In the genomic region with DNA sequence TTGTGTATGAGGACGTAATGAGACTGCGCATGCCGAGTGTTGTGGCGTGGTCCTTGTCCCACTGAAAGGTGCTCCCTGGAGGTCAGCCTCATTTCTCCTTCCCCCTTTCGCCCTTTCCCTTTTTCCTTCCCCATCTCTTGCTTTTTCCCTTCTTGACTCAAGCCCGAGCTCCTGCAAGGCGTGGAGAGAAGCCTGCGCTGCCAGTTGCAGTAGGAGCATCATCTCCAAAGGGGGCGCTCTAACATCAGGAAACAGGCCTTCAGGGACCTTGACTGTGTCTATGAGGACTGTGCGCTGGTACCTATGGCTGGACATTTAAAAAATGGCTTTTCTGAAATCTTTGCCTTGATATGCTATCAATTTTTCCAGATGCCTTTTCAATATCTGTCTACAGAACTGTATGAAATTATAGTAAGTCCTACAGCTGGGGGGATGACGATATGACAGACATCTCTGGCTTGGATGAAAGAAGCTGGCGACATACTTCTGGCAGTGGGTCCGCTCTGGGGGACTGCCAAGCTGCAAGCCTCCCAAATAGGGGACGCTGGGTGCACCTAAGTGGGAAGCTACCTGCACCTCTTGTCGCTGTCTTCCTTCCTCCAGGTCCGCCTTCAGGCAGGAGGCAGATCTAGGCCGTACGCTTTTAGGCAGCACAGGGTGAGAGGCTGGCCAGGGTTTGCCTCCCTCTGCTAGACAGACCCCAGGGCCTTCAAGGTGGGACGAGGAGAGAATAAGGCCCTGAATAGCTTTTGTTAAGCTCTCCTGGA, we compare ENCODE assay signal across 9 cellular contexts.
A peak's percentile ranks its signal among the peaks of the same experiment; 100 is the strongest.
DNase-seq lines count a peak whose midpoint lies in the region; ATAC-seq and TF ChIP-seq lines count a peak whose summit lies in the region.
"Had no signal": no experiment of that assay in that cellular context is flagged by ENCODE, and none has a peak within 500 bp of the region (broad histone marks: within the 10 kb centered on the region; RNA-seq: fewer than 3 reads in every experiment).

No MANE protein-coding gene starts in this region.

- peaks cover 24% of the 10 kb centered on the region for H3K27me3 ChIP-seq in neural progenitor cell

- DNase-seq in NCI-H524 (lab: John Stamatoyannopoulos, UW) (peak; percentile 54 to 83), NCI-H524 treated with DMSO at 0.1 percent for 48 hours (lab: John Stamatoyannopoulos, UW) (no peak), OCI-M1 (lab: John Stamatoyannopoulos, UW) (peak; percentile 74), neural progenitor cell (ENCODE audit: low spot score) (peak; percentile 88), OCI-M2 (lab: John Stamatoyannopoulos, UW; ENCODE audit: unreplicated experiment) (no peak)
- DNase-seq in natural killer cell treated with Interleukin-12 subunit alpha and Interleukin-12 subunit beta and Interleukin-15 and Interleukin-18, amount 100 ng/mL, for 72 hours (ENCODE audit: low spot score), result no peak

- TF ChIP-seq CTCF in neural progenitor cell (IDR thresholded peaks at IDR 0.05), result peak; percentile 99

- no peaks in the 10 kb centered on the region for H3K79me2 ChIP-seq in neural progenitor cell (ENCODE audit: low read depth)

- peaks cover 26% of the 10 kb centered on the region for H3K4me1 Mint-ChIP-seq in neural progenitor cell
- H3K4me1 Mint-ChIP-seq in natural killer cell treated with Interleukin-12 subunit alpha and Interleukin-12 subunit beta and Interleukin-15 and Interleukin-18, amount 100 ng/mL, for 72 hours (ENCODE audit: low read depth in 2 of 2), result no peaks in the 10 kb centered on the region
- H3K4me1 Mint-ChIP-seq: B cell had no signal

- TF ChIP-seq EP300 in Ishikawa (IDR thresholded peaks at IDR 0.05; ENCODE audit: borderline replicate concordance), result no peak

- H3F3A ChIP-seq in neural progenitor cell (ENCODE audit: low read depth), result peaks cover 12% of the 10 kb centered on the region

- H3K27ac ChIP-seq in neural progenitor cell, result no peak overlapping the region

- H3K4me3 ChIP-seq in neural progenitor cell, result no peak overlapping the region

- H3K36me3 ChIP-seq in neural progenitor cell, result no peaks in the 10 kb centered on the region

- TF ChIP-seq RAD21 in Ishikawa (IDR thresholded peaks at IDR 0.05; ENCODE audit: low read depth), result peak; percentile 74

- peak overlapping the region; percentile 49 for H3K4me3 Mint-ChIP-seq in neural progenitor cell
- H3K4me3 Mint-ChIP-seq in natural killer cell treated with Interleukin-12 subunit alpha and Interleukin-12 subunit beta and Interleukin-15 and Interleukin-18, amount 100 ng/mL, for 72 hours, result no peak overlapping the region
- H3K4me3 Mint-ChIP-seq: B cell had no signal

- H3K36me3 Mint-ChIP-seq in neural progenitor cell, result no peaks in the 10 kb centered on the region
- H3K36me3 Mint-ChIP-seq in natural killer cell treated with Interleukin-12 subunit alpha and Interleukin-12 subunit beta and Interleukin-15 and Interleukin-18, amount 100 ng/mL, for 72 hours, result no peaks in the 10 kb centered on the region

- H3K27me3 Mint-ChIP-seq in neural progenitor cell (ENCODE audit: insufficient read depth, low read depth), result peaks cover 4% of the 10 kb centered on the region
- peaks cover 16 to 19% of the 10 kb centered on the region in 2 donors for H3K27me3 Mint-ChIP-seq in natural killer cell treated with Interleukin-12 subunit alpha and Interleukin-12 subunit beta and Interleukin-15 and Interleukin-18, amount 100 ng/mL, for 72 hours

- no peak overlapping the region for H2AFZ ChIP-seq in neural progenitor cell (replicated peaks)

- no peaks in the 10 kb centered on the region for H3K9me3 ChIP-seq in neural progenitor cell (ENCODE audit: low read depth)

- H3K9ac ChIP-seq in neural progenitor cell, result no peak overlapping the region

- H3K9me3 Mint-ChIP-seq in neural progenitor cell, result no peaks in the 10 kb centered on the region
- H3K9me3 Mint-ChIP-seq in natural killer cell treated with Interleukin-12 subunit alpha and Interleukin-12 subunit beta and Interleukin-15 and Interleukin-18, amount 100 ng/mL, for 72 hours, result no peaks in the 10 kb centered on the region

- H3K27ac Mint-ChIP-seq in neural progenitor cell, result peak overlapping the region; percentile 32
- no peak overlapping the region for H3K27ac Mint-ChIP-seq in natural killer cell treated with Interleukin-12 subunit alpha and Interleukin-12 subunit beta and Interleukin-15 and Interleukin-18, amount 100 ng/mL, for 72 hours
- H3K27ac Mint-ChIP-seq: B cell had no signal

- peak; percentile 72 for ATAC-seq in esophagus mucosa
- no peak for ATAC-seq in natural killer cell treated with Interleukin-12 subunit alpha and Interleukin-12 subunit beta and Interleukin-15 and Interleukin-18, amount 100 ng/mL, for 72 hours

- peaks cover 21% of the 10 kb centered on the region for H3K4me1 ChIP-seq in neural progenitor cell

- H3K4me2 ChIP-seq in neural progenitor cell, result peak overlapping the region; percentile 70

- peaks cover 6% of the 10 kb centered on the region for H4K20me1 ChIP-seq in neural progenitor cell (ENCODE audit: low read depth)

TF ChIP-seq in Ishikawa, 13 proteins besides CTCF, POLR2A, EP300 and RAD21:
- TF ChIP-seq TAF1 (IDR thresholded peaks at IDR 0.05; ENCODE audit: low read depth), result no peak
- no peak for TF ChIP-seq YY1 (IDR thresholded peaks at IDR 0.05; ENCODE audit: low read depth)
- TF ChIP-seq, protein P1, sequence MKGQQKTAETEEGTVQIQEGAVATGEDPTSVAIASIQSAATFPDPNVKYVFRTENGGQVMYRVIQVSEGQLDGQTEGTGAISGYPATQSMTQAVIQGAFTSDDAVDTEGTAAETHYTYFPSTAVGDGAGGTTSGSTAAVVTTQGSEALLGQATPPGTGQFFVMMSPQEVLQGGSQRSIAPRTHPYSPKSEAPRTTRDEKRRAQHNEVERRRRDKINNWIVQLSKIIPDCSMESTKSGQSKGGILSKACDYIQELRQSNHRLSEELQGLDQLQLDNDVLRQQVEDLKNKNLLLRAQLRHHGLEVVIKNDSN (IDR thresholded peaks at IDR 0.05), result no peak
- TF ChIP-seq, protein P2, sequence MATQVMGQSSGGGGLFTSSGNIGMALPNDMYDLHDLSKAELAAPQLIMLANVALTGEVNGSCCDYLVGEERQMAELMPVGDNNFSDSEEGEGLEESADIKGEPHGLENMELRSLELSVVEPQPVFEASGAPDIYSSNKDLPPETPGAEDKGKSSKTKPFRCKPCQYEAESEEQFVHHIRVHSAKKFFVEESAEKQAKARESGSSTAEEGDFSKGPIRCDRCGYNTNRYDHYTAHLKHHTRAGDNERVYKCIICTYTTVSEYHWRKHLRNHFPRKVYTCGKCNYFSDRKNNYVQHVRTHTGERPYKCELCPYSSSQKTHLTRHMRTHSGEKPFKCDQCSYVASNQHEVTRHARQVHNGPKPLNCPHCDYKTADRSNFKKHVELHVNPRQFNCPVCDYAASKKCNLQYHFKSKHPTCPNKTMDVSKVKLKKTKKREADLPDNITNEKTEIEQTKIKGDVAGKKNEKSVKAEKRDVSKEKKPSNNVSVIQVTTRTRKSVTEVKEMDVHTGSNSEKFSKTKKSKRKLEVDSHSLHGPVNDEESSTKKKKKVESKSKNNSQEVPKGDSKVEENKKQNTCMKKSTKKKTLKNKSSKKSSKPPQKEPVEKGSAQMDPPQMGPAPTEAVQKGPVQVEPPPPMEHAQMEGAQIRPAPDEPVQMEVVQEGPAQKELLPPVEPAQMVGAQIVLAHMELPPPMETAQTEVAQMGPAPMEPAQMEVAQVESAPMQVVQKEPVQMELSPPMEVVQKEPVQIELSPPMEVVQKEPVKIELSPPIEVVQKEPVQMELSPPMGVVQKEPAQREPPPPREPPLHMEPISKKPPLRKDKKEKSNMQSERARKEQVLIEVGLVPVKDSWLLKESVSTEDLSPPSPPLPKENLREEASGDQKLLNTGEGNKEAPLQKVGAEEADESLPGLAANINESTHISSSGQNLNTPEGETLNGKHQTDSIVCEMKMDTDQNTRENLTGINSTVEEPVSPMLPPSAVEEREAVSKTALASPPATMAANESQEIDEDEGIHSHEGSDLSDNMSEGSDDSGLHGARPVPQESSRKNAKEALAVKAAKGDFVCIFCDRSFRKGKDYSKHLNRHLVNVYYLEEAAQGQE (IDR thresholded peaks at IDR 0.05; ENCODE audit: low read depth), result no peak
- TF ChIP-seq TCF12 (IDR thresholded peaks at IDR 0.05; ENCODE audit: low read depth), result no peak
- no peak for TF ChIP-seq NFIC (IDR thresholded peaks at IDR 0.05)
- TF ChIP-seq FOXM1 (IDR thresholded peaks at IDR 0.05; ENCODE audit: borderline replicate concordance, low read depth), result no peak
- TF ChIP-seq CREB1 (IDR thresholded peaks at IDR 0.05; ENCODE audit: low read depth), result no peak
- no peak for TF ChIP-seq CEBPB (IDR thresholded peaks at IDR 0.05)
- TF ChIP-seq, protein P3, sequence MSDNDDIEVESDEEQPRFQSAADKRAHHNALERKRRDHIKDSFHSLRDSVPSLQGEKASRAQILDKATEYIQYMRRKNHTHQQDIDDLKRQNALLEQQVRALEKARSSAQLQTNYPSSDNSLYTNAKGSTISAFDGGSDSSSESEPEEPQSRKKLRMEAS (IDR thresholded peaks at IDR 0.05), result no peak
- TF ChIP-seq TEAD4 (IDR thresholded peaks at IDR 0.05), result no peak
- no peak for TF ChIP-seq ZBTB7A (IDR thresholded peaks at IDR 0.05; ENCODE audit: low read depth)
- TF ChIP-seq EGR1 (IDR thresholded peaks at IDR 0.05), result no peak

Comparison
In these comparisons a context has a peak if more than half of its experiments do, and no peak if none do; other contexts are left out.
1. DNase-seq: peak in NCI-H524 (2 of 2), OCI-M1 (single experiment) and neural progenitor cell (single experiment); none in NCI-H524 treated with DMSO at 0.1 percent for 48 hours (single experiment), natural killer cell treated with Interleukin-12 subunit alpha and Interleukin-12 subunit beta and Interleukin-15 and Interleukin-18, amount 100 ng/mL, for 72 hours (single experiment) and OCI-M2 (single experiment).